8 cellular contexts compared by ENCODE assay signal in genomic region chr14:81534510-81535074, GRCh38. TPM values are rescaled to one million over a fixed set of nuclear protein-coding genes. Genes with fewer than 3 reads are reported as not detected.
DNase-seq lines count a peak whose midpoint lies in the region; ATAC-seq, FAIRE-seq and TF ChIP-seq lines count a peak whose summit lies in the region.

No MANE protein-coding gene starts in this region.

- H3K4me2 ChIP-seq in PC-3 (ENCODE audit: low read length): peak overlapping the region; percentile 71

- H2AFZ ChIP-seq in PC-3 (ENCODE audit: low read length): peak overlapping the region; percentile 87

- no peaks in the 10 kb centered on the region for H3F3A ChIP-seq in PC-3 (ENCODE audit: low read length, unreplicated experiment)

- peak overlapping the region; percentile 21; the same call in 1 of the 2 replicates for H3K9ac ChIP-seq in PC-3 (ENCODE audit: low read length)

- in situ Hi-C loops in brain microvascular endothelial cell (cut with HindIII; ENCODE audit: low pct_ligation_motif_present, low sequenced_read_pairs): no loop called here

- H3K4me3 ChIP-seq in PC-3 (ENCODE audit: low read length): peak overlapping the region; percentile 48
- peak overlapping the region; percentile 12 for H3K4me3 ChIP-seq in epithelial cell of proximal tubule (ENCODE audit: low read depth, low read length)
- peak overlapping the region in 1 of 2 donors; percentile 22 for H3K4me3 ChIP-seq in small intestine (ENCODE audit: low read depth in 1 of 2, low read length in 2 of 2)
- no peak overlapping the region for H3K4me3 ChIP-seq in brain microvascular endothelial cell (ENCODE audit: low read depth, low read length)

- CTCF ChIA-PET in PC-3 (lab: Charles Lee): no interaction called here

- peaks cover 17% of the 10 kb centered on the region for H3K4me1 ChIP-seq in PC-3 (ENCODE audit: insufficient read depth, low read length)
- H3K4me1 ChIP-seq in small intestine (ENCODE audit: control insufficient read depth in 2 of 2, insufficient read depth in 1 of 2, low read depth in 1 of 2, low read length in 1 of 2): peaks cover 8 to 9% of the 10 kb centered on the region in 2 donors

- H3K4me3 Mint-ChIP-seq in activated CD4-positive, alpha-beta T cell treated with anti-CD3 and anti-CD28 coated beads, Interleukin-2, amount 10 ng/mL, durations not matched to agents 24 days and 14 days: peak overlapping the region; percentile 37

- peaks cover 28% of the 10 kb centered on the region for H3K4me1 Mint-ChIP-seq in activated CD4-positive, alpha-beta T cell treated with anti-CD3 and anti-CD28 coated beads, Interleukin-2, amount 10 ng/mL, durations not matched to agents 24 days and 14 days

- H4K20me1 ChIP-seq in PC-3 (ENCODE audit: low read length): peaks cover 11% of the 10 kb centered on the region

- DNase-seq in activated CD4-positive, alpha-beta T cell treated with anti-CD3 and anti-CD28 coated beads, Interleukin-2, amount 10 ng/mL, durations not matched to agents 24 days and 14 days: no peak
- DNase-seq in activated CD4-positive, alpha-beta T cell treated with anti-CD3 and anti-CD28 coated beads, Interleukin-2, amount 50 U/mL, for 1 hour: no peak
- DNase-seq in PC-3 (no peak), epithelial cell of proximal tubule (ENCODE audit: low read depth) (no peak), small intestine (peak; percentile 17), DMS79 (lab: John Stamatoyannopoulos, UW) (no peak), brain microvascular endothelial cell (no peak)

- H3K36me3 Mint-ChIP-seq in activated CD4-positive, alpha-beta T cell treated with anti-CD3 and anti-CD28 coated beads, Interleukin-2, amount 10 ng/mL, durations not matched to agents 24 days and 14 days (ENCODE audit: low read depth): peaks cover 4% of the 10 kb centered on the region

- ATAC-seq in PC-3: no peak
- no peak for ATAC-seq in GM21528 (IDR thresholded peaks at IDR 0.05; ENCODE audit: low FRiP score, unreplicated experiment)

- H3K36me3 ChIP-seq in PC-3 (ENCODE audit: low read depth, low read length): no peaks in the 10 kb centered on the region
- no peaks in the 10 kb centered on the region for H3K36me3 ChIP-seq in small intestine (ENCODE audit: control insufficient read depth in 2 of 2, insufficient read depth in 2 of 2, low read length in 2 of 2)
- no peaks in the 10 kb centered on the region for H3K36me3 ChIP-seq in brain microvascular endothelial cell (replicated peaks)

- H3K27ac Mint-ChIP-seq in activated CD4-positive, alpha-beta T cell treated with anti-CD3 and anti-CD28 coated beads, Interleukin-2, amount 10 ng/mL, durations not matched to agents 24 days and 14 days: peak overlapping the region; percentile 15

- H3K27me3 ChIP-seq in PC-3 (ENCODE audit: low read length): no peaks in the 10 kb centered on the region
- no peaks in the 10 kb centered on the region for H3K27me3 ChIP-seq in small intestine (ENCODE audit: control insufficient read depth in 2 of 2, insufficient read depth in 2 of 2, low read length in 2 of 2)
- H3K27me3 ChIP-seq in brain microvascular endothelial cell (replicated peaks): no peaks in the 10 kb centered on the region

- intact Hi-C loops in activated CD4-positive, alpha-beta T cell treated with anti-CD3 and anti-CD28 coated beads, Interleukin-2, amount 10 ng/mL, durations not matched to agents 24 days and 14 days (cut with micrococcal nuclease): loop anchor here (1.0 to 5.0 kb wide), 2 partner anchors 315 to 592 kb away; partner anchors contain the start of gene CEP128
- intact Hi-C loops in PC-3 (cut with micrococcal nuclease): no loop called here

- TSS peak; percentile 69 for BruUV-seq in PC-3 (replicated peaks; lab: Mats Ljungman, UMichigan)

- peaks cover 40% of the 10 kb centered on the region for H3K79me2 ChIP-seq in PC-3 (ENCODE audit: low read length)

- TF ChIP-seq CTCF in PC-3 (conservative IDR thresholded peaks at IDR 0.05; ENCODE audit: low read depth, low read length) (no peak), epithelial cell of proximal tubule (conservative IDR thresholded peaks at IDR 0.05; ENCODE audit: low read depth, low read length) (no peak), brain microvascular endothelial cell (IDR thresholded peaks at IDR 0.05; ENCODE audit: low read depth, low read length, missing control alignments) (no peak)

- no peaks in the 10 kb centered on the region for H3K9me3 ChIP-seq in PC-3 (ENCODE audit: low read length)
- H3K9me3 ChIP-seq in small intestine (ENCODE audit: control insufficient read depth, low read depth): no peaks in the 10 kb centered on the region

- H3K9me3 Mint-ChIP-seq in activated CD4-positive, alpha-beta T cell treated with anti-CD3 and anti-CD28 coated beads, Interleukin-2, amount 10 ng/mL, durations not matched to agents 24 days and 14 days: peaks cover 5% of the 10 kb centered on the region

- POLR2A ChIA-PET in PC-3 (lab: Charles Lee; ENCODE audit: unreplicated experiment): no interaction called here

- 21 to 68% (median 45%) methylated on average over 8 of the region's 8 CpGs for WGBS in small intestine, 3 donors

- no peak overlapping the region for H3K27ac ChIP-seq in PC-3 (ENCODE audit: low read length)
- H3K27ac ChIP-seq in small intestine (ENCODE audit: low read depth in 1 of 2, low read length in 1 of 2): peak overlapping the region in 1 of 2 donors; percentile 12
- H3K27ac ChIP-seq in brain microvascular endothelial cell: no peak overlapping the region

- peaks cover 6% of the 10 kb centered on the region for H3K27me3 Mint-ChIP-seq in activated CD4-positive, alpha-beta T cell treated with anti-CD3 and anti-CD28 coated beads, Interleukin-2, amount 10 ng/mL, durations not matched to agents 24 days and 14 days

- no peak for FAIRE-seq in small intestine (lab: Jason Lieb, UNC)

- no peaks in the 10 kb centered on the region for H3K9me2 ChIP-seq in PC-3 (replicated peaks; ENCODE audit: low read length)

RNA-seq across cellular contexts. Expression of gene SEL1L, which starts 0.9 kb away (rescaled TPM):
- total RNA-seq in activated CD4-positive, alpha-beta T cell treated with anti-CD3 and anti-CD28 coated beads, Interleukin-2, amount 10 ng/mL, durations not matched to agents 24 days and 14 days: 57.4 and 58.8 TPM in 2 replicates
- total RNA-seq in PC-3 (2014; rRNA removed) (41.0 and 46.9 TPM in 2 replicates), epithelial cell of proximal tubule (21.7 and 25.2 TPM in 2 replicates)
- polyA plus RNA-seq in small intestine: 10 to 100 TPM in 1 of 3 donors, 1 to 10 TPM in 2; 7.4 to 22.3 (median 8.6) TPM
